In the genomic region with DNA sequence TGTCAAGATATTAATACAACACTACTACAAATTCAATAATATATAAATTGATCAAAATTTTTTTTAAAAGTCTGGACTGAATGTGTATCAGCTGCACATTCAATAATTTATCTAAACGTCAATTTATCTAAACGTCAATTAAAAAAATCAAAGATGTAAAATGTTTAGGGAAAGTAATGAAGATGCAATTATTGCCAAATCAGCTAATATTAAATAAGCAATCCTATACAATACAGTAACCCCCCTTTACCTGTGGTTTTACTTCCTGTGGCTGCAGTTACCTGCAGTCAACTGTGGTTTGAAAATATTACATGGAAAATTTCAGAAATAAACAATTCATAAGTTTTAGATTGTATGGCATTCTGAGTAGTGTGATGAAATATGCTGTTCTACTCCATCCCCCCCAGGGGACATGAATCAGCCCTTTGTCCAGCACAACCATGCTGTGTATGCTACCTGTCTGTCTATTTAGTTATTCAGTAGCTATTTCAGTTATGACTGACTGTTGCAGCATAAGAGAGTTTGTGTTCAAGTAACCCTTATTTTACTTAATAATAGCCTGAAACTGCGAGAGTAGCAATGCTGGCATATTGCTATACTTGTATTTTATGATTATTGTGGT, we compare ENCODE assay signal across 17 cellular contexts.
DNase-seq lines count a peak whose midpoint lies in the region; ATAC-seq, FAIRE-seq and TF ChIP-seq lines count a peak whose summit lies in the region.
"Had no signal": no experiment of that assay in that cellular context is flagged by ENCODE, and none has a peak within 500 bp of the region (broad histone marks: within the 10 kb centered on the region; RNA-seq: fewer than 3 reads in every experiment).

No MANE protein-coding gene starts in this region.

- H3K27me3 Mint-ChIP-seq in activated naive CD4-positive, alpha-beta T cell treated with anti-CD3 and anti-CD28 coated beads, Interleukin-2, amount 10 ng/mL, durations not matched to agents 7 days and 5 days = no peaks in the 10 kb centered on the region
- H3K27me3 Mint-ChIP-seq: T-cell had no signal

- H3K27ac ChIP-seq in GM12878 (ENCODE audit: control insufficient read depth, insufficient read depth) (no peak overlapping the region), foreskin keratinocyte (no peak overlapping the region), mesenchymal stem cell (ENCODE audit: low read length, poor library complexity, severe bottlenecking) (no peak overlapping the region)
- H3K27ac ChIP-seq: ovary, suprapubic skin had no signal

- no peak overlapping the region for H3K4ac ChIP-seq in mesenchymal stem cell (ENCODE audit: low read depth in 1 of 2, low read length in 2 of 2)

- peaks cover 7% of the 10 kb centered on the region for H3K79me1 ChIP-seq in mesenchymal stem cell (replicated peaks; ENCODE audit: low read length, poor library complexity, severe bottlenecking)

- no peak overlapping the region for H3K18ac ChIP-seq in mesenchymal stem cell (ENCODE audit: low read depth in 1 of 2, low read length in 2 of 2)

- no peak overlapping the region for H2BK12ac ChIP-seq in mesenchymal stem cell (ENCODE audit: low read length in 2 of 2)

- peaks cover 6% of the 10 kb centered on the region for H3K4me1 Mint-ChIP-seq in activated naive CD4-positive, alpha-beta T cell treated with anti-CD3 and anti-CD28 coated beads, Interleukin-2, amount 10 ng/mL, durations not matched to agents 7 days and 5 days

- no peak overlapping the region for H4K8ac ChIP-seq in mesenchymal stem cell (ENCODE audit: low read length)

- RAD21 ChIA-PET in GM12878 (lab: Charles Lee; ENCODE audit: unreplicated experiment) = no interaction called here

- WGBS in GM12878 (ENCODE audit: insufficient coverage, insufficient replicate concordance, low lambda C conversion rate, missing lambda C conversion rate) = 92% methylated on average over 3 of the region's 3 CpGs
- no CpG with 5 or more reads among the region's 3 CpGs for WGBS in mesenchymal stem cell

- ATAC-seq in GM12878 (0 out of 3 replicates have a peak, but pooled peaks have one; percentile 21), foreskin keratinocyte (peak; percentile 100)
- ATAC-seq: mucosa of descending colon, T-cell had no signal

- H2AFZ ChIP-seq in GM12878 (ENCODE audit: control insufficient read depth, low read depth, low read length) (no peak overlapping the region), mesenchymal stem cell (ENCODE audit: low read depth, low read length) (no peak overlapping the region)

- H3K4me1 ChIP-seq in GM12878 (ENCODE audit: control insufficient read depth, insufficient read depth, low read length) (no peaks in the 10 kb centered on the region), foreskin keratinocyte (peaks cover 21% of the 10 kb centered on the region), mesenchymal stem cell (ENCODE audit: control insufficient read depth, insufficient read depth, low read depth, low read length) (no peaks in the 10 kb centered on the region)
- H3K4me1 ChIP-seq: suprapubic skin had no signal

- H3K4me3 Mint-ChIP-seq in activated naive CD4-positive, alpha-beta T cell treated with anti-CD3 and anti-CD28 coated beads, Interleukin-2, amount 10 ng/mL, durations not matched to agents 7 days and 5 days = no peak overlapping the region
- H3K4me3 Mint-ChIP-seq: T-cell had no signal

- H2BK15ac ChIP-seq in mesenchymal stem cell (ENCODE audit: low read depth, poor library complexity, severe bottlenecking) = no peak overlapping the region

- H2AK5ac ChIP-seq in mesenchymal stem cell (ENCODE audit: low read length, severe bottlenecking) = no peak overlapping the region

- intact Hi-C loops in GM12878 (cut with micrococcal nuclease; ENCODE audit: unreplicated experiment) = no loop called here

- TF ChIP-seq EP300 in GM12878 (IDR thresholded peaks at IDR 0.05; ENCODE audit: borderline replicate concordance in 1 of 2, control insufficient read depth in 1 of 2, low read depth in 2 of 2, low read length in 2 of 2) = no peak

- H3K4me2 ChIP-seq in GM12878 (ENCODE audit: control insufficient read depth, insufficient read depth) (no peak overlapping the region), mesenchymal stem cell (ENCODE audit: low read length, poor library complexity, severe bottlenecking) (no peak overlapping the region)

- no peak overlapping the region for H3K23ac ChIP-seq in mesenchymal stem cell (ENCODE audit: low read length in 2 of 2)

- H3K4me3 ChIP-seq in AG10803 (ENCODE audit: low read length) (no peak overlapping the region), GM12878 (no peak overlapping the region), mesenchymal stem cell (ENCODE audit: insufficient read depth in 1 of 2, low read depth in 1 of 2, low read length in 2 of 2) (no peak overlapping the region)
- H3K4me3 ChIP-seq: mucosa of descending colon, ovary, suprapubic skin had no signal

- H3K27ac Mint-ChIP-seq in activated naive CD4-positive, alpha-beta T cell treated with anti-CD3 and anti-CD28 coated beads, Interleukin-2, amount 10 ng/mL, durations not matched to agents 7 days and 5 days = no peak overlapping the region

- no peak overlapping the region for H2BK5ac ChIP-seq in mesenchymal stem cell (ENCODE audit: low read depth, low read length, poor library complexity, severe bottlenecking)

- H3K36me3 ChIP-seq in GM12878 (ENCODE audit: control insufficient read depth in 2 of 2, insufficient read depth in 2 of 2, low read length in 1 of 2) (no peaks in the 10 kb centered on the region; a peak in 2 of 4 replicates), mesenchymal stem cell (ENCODE audit: control insufficient read depth in 1 of 2, insufficient read depth in 2 of 2, low read depth in 1 of 2, low read length in 2 of 2) (peaks cover 3 to 7% of the 10 kb centered on the region in 2 experiments)
- H3K36me3 ChIP-seq: ovary had no signal

- in situ Hi-C loops in GM12878 (cut with MboI) = no loop called here

- POLR2A ChIA-PET in GM12878 (lab: Charles Lee) = no interaction called here

- H3K27me3 ChIP-seq in GM12878 (replicated peaks in 1 of 2; ENCODE audit: control insufficient read depth in 2 of 2, insufficient read depth in 2 of 2, low read length in 1 of 2) = no peaks in the 10 kb centered on the region
- no peaks in the 10 kb centered on the region for H3K27me3 ChIP-seq in foreskin keratinocyte
- no peaks in the 10 kb centered on the region for H3K27me3 ChIP-seq in mesenchymal stem cell (ENCODE audit: control insufficient read depth in 1 of 2, insufficient read depth in 1 of 2, low read length in 2 of 2)
- H3K27me3 ChIP-seq: ovary, suprapubic skin had no signal

- H4K91ac ChIP-seq in mesenchymal stem cell (ENCODE audit: low read length) = no peak overlapping the region

- no peaks in the 10 kb centered on the region for H3K79me2 ChIP-seq in GM12878 (ENCODE audit: control insufficient read depth, insufficient read depth, low read length)

- H4K20me1 ChIP-seq in GM12878 (ENCODE audit: control insufficient read depth, insufficient read depth) = no peaks in the 10 kb centered on the region

- no peaks in the 10 kb centered on the region for H3K9me3 Mint-ChIP-seq in activated naive CD4-positive, alpha-beta T cell treated with anti-CD3 and anti-CD28 coated beads, Interleukin-2, amount 10 ng/mL, durations not matched to agents 7 days and 5 days
- H3K9me3 Mint-ChIP-seq: T-cell had no signal

- no peak for FAIRE-seq in GM12878 (lab: Jason Lieb, UNC)

- SMC1A ChIA-PET in GM12878 (lab: Charles Lee; ENCODE audit: uncharacterized antibody, unreplicated experiment) = no interaction called here

- no peak overlapping the region for H3K9ac ChIP-seq in GM12878 (ENCODE audit: control insufficient read depth, insufficient read depth, low read length)
- H3K9ac ChIP-seq in mesenchymal stem cell (ENCODE audit: low read length) = no peak overlapping the region

- no peak overlapping the region for H3K14ac ChIP-seq in mesenchymal stem cell (ENCODE audit: low read length in 2 of 2)

- TF ChIP-seq RAD21 in GM12878 (IDR thresholded peaks at IDR 0.05; ENCODE audit: insufficient read depth, low read depth, low read length) = no peak

- TF ChIP-seq POLR2A in GM12878 (IDR thresholded peaks at IDR 0.05; ENCODE audit: low read depth, low read length) = no peak

- CTCF ChIA-PET in GM12878 (lab: Yijun Ruan, JAX) = no interaction called here
- CTCF ChIA-PET in activated naive CD4-positive, alpha-beta T cell treated with anti-CD3 and anti-CD28 coated beads, Interleukin-2, amount 10 ng/mL, durations not matched to agents 7 days and 5 days (lab: Charles Lee) = no interaction called here

- H2BK120ac ChIP-seq in mesenchymal stem cell (ENCODE audit: low read depth, low read length) = no peak overlapping the region

- TF ChIP-seq CTCF in AG10803 (conservative IDR thresholded peaks at IDR 0.05; ENCODE audit: low read length) = no peak
- TF ChIP-seq CTCF in GM12878 (IDR thresholded peaks at IDR 0.05 in 2 of 3, conservative IDR thresholded peaks at IDR 0.05 in 1 of 3; ENCODE audit: control insufficient read depth in 2 of 3, extremely low read depth in 1 of 3, insufficient read depth in 1 of 3, low read depth in 3 of 3, low read length in 3 of 3) = no peak
- TF ChIP-seq CTCF in foreskin keratinocyte (conservative IDR thresholded peaks at IDR 0.05) = no peak

- H3K9me3 ChIP-seq in GM12878 (replicated peaks; ENCODE audit: control insufficient read depth, insufficient read depth, low read length) = no peaks in the 10 kb centered on the region
- no peaks in the 10 kb centered on the region for H3K9me3 ChIP-seq in mesenchymal stem cell (ENCODE audit: control insufficient read depth, low read length)
- H3K9me3 ChIP-seq: mucosa of descending colon, ovary, suprapubic skin had no signal

- peak; percentile 24 for DNase-seq in AG10803 (ENCODE audit: low read depth)
- peak; percentile 35 for DNase-seq in HuH-7 (ENCODE audit: low spot score)
- DNase-seq in GM12878 (ENCODE audit: low read depth, low spot score) = no peak
- DNase-seq in foreskin keratinocyte = peak; percentile 78 to 92
- no peak for DNase-seq in mesenchymal stem cell
- no peak for DNase-seq in central memory CD4-positive, alpha-beta T cell
- DNase-seq in activated naive CD4-positive, alpha-beta T cell treated with anti-CD3 and anti-CD28 coated beads, Interleukin-2, amount 10 ng/mL, durations not matched to agents 7 days and 5 days = no peak
- DNase-seq in DMS 273 treated with DMSO at 0.1 percent for 48 hours (lab: John Stamatoyannopoulos, UW) = no peak
- DNase-seq: amygdala, kidney, mucosa of descending colon, NCI-H1092 treated with DMSO at 0.1 percent for 48 hours, NCI-H446, OCI-M1, ovary, T-cell had no signal

- H3K36me3 Mint-ChIP-seq in activated naive CD4-positive, alpha-beta T cell treated with anti-CD3 and anti-CD28 coated beads, Interleukin-2, amount 10 ng/mL, durations not matched to agents 7 days and 5 days = peaks cover 19% of the 10 kb centered on the region

- no TSS peak for BruUV-seq in GM12878 (replicated peaks; lab: Mats Ljungman, UMichigan)

Comparison
In these comparisons a context has a peak if more than half of its experiments do, and no peak if none do; other contexts are left out.
1. DNase-seq: peak in AG10803 (single experiment), HuH-7 (single experiment) and foreskin keratinocyte (2 of 2); none in GM12878 (single experiment), mesenchymal stem cell (single experiment), central memory CD4-positive, alpha-beta T cell (single experiment), activated naive CD4-positive, alpha-beta T cell treated with anti-CD3 and anti-CD28 coated beads, Interleukin-2, amount 10 ng/mL, durations not matched to agents 7 days and 5 days (single experiment) and DMS 273 treated with DMSO at 0.1 percent for 48 hours (single experiment).